In the genomic region with DNA sequence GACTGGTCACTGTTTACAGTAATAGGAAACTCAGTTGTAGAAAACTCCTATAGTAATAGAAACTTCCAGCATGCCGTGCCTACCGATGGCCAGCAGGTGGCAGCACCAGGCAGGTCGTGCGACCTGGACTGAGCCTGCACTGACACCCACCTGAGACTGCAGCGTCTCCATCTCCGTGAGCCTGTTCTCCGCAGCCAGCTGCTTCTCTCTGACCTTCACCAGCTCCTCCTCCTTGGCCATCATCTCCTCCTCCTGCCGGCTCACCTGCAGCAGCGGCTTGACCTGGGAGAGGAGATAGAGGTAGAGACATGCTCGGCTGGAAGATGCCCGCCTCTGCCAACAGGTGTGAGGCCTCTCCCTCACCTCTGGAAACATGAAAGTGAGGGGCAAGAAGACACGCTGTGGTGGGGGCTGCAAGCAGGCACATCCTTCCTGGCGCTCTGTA, we compare ENCODE assay signal across 8 cellular contexts.
DNase-seq lines count a peak whose midpoint lies in the region; ATAC-seq and TF ChIP-seq lines count a peak whose summit lies in the region.

No MANE protein-coding gene starts in this region.

- no peak overlapping the region; the same call in 1 of the 2 replicates for H3K27ac ChIP-seq in OCI-LY3 (ENCODE audit: low read length)
- peak overlapping the region; percentile 35 for H3K27ac ChIP-seq in epithelial cell of prostate
- H3K27ac ChIP-seq in muscle layer of colon (ENCODE audit: low read depth, low read length) = peak overlapping the region; percentile 20

- H3K4me1 ChIP-seq in OCI-LY3 (ENCODE audit: low read length) = no peaks in the 10 kb centered on the region
- peaks cover 39% of the 10 kb centered on the region for H3K4me1 ChIP-seq in muscle layer of colon (ENCODE audit: insufficient read depth, low read length)

- H3K4me2 ChIP-seq in OCI-LY3 (ENCODE audit: low read length) = no peak overlapping the region

- H3K4me3 ChIP-seq in OCI-LY3 (ENCODE audit: low read length) (no peak overlapping the region), muscle layer of colon (ENCODE audit: low read depth in 1 of 2, low read length in 2 of 2) (no peak overlapping the region)

- 0 out of 2 replicates have a peak, but pooled peaks cover 5% of the 10 kb centered on the region for H3K79me2 ChIP-seq in OCI-LY3 (ENCODE audit: low read length)

- H3K9ac ChIP-seq in OCI-LY3 (ENCODE audit: low read length) (no peak overlapping the region), muscle layer of colon (ENCODE audit: low read length) (no peak overlapping the region)

- H3K36me3 ChIP-seq in OCI-LY3 (replicated peaks; ENCODE audit: low read depth, low read length) (peaks cover 95% of the 10 kb centered on the region), muscle layer of colon (ENCODE audit: insufficient read depth, low read length) (peaks cover 100% of the 10 kb centered on the region)

- DNase-seq in COLO668 (lab: John Stamatoyannopoulos, UW; ENCODE audit: unreplicated experiment) (peak; percentile 74), HK-2 (ENCODE audit: unreplicated experiment) (peak; percentile 54), activated T-cell treated with anti-CD3 and anti-CD28 coated beads for 24 hours (ENCODE audit: low read depth) (peak; percentile 70), epithelial cell of prostate (ENCODE audit: low read depth, low spot score) (no peak)
- peak; percentile 66 to 70 for DNase-seq in stimulated activated CD8-positive, alpha-beta memory T cell treated with anti-CD3 and anti-CD28 coated beads, Interleukin-7, amount 100 ng/mL, for 4 hours (ENCODE audit: low read depth in 2 of 2)

- H3K9me3 ChIP-seq in OCI-LY3 (ENCODE audit: insufficient read depth, low read length) = no peaks in the 10 kb centered on the region
- no peaks in the 10 kb centered on the region for H3K9me3 ChIP-seq in muscle layer of colon (ENCODE audit: low read length)

- no peak for ATAC-seq in HG02885 (IDR thresholded peaks at IDR 0.05; ENCODE audit: poor library complexity, unreplicated experiment)

- H2AFZ ChIP-seq in OCI-LY3 (ENCODE audit: low read depth, low read length) = no peak overlapping the region

- TF ChIP-seq CTCF in OCI-LY3 (IDR thresholded peaks at IDR 0.05; ENCODE audit: low read depth, low read length) = peak; percentile 98

- peaks cover 6% of the 10 kb centered on the region for H4K20me1 ChIP-seq in OCI-LY3 (ENCODE audit: insufficient read depth, low read length)

- H3K27me3 ChIP-seq in OCI-LY3 (ENCODE audit: low read depth, low read length) = no peaks in the 10 kb centered on the region
- no peaks in the 10 kb centered on the region for H3K27me3 ChIP-seq in muscle layer of colon (ENCODE audit: control insufficient read depth in 1 of 2, insufficient read depth in 2 of 2, low read length in 2 of 2)
